1 cellular context compared by ENCODE assay signal in the genomic region with DNA sequence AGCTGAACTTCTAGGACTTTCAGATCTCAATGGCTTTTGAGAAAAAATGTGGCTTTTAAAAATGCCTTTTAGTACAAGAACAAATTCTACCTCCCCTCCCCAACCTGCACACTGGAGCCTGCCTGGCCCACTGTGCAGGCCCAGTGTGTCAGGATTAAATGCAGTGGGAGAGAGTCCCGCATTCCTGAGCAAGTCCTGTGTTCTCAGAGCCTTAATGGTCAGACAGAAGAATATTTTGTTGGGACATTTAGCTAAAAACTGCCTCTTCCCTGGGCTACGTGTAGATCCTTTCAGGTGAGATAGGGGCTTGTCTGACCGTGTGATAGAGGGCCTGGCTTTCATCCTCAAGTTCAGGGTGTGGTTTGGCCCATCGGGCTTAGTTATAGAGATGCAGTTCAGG.
TF ChIP-seq lines count a peak whose summit lies in the region.

No MANE protein-coding gene starts in this region.

TF ChIP-seq in WTC11, 78 proteins besides CTCF, POLR2A, EP300 and RAD21 (continued from another document):
- TF ChIP-seq, protein P1, sequence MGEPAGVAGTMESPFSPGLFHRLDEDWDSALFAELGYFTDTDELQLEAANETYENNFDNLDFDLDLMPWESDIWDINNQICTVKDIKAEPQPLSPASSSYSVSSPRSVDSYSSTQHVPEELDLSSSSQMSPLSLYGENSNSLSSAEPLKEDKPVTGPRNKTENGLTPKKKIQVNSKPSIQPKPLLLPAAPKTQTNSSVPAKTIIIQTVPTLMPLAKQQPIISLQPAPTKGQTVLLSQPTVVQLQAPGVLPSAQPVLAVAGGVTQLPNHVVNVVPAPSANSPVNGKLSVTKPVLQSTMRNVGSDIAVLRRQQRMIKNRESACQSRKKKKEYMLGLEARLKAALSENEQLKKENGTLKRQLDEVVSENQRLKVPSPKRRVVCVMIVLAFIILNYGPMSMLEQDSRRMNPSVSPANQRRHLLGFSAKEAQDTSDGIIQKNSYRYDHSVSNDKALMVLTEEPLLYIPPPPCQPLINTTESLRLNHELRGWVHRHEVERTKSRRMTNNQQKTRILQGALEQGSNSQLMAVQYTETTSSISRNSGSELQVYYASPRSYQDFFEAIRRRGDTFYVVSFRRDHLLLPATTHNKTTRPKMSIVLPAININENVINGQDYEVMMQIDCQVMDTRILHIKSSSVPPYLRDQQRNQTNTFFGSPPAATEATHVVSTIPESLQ (CRISPR knock-in tag; IDR thresholded peaks at IDR 0.05), result no peak
- TF ChIP-seq, protein P2, sequence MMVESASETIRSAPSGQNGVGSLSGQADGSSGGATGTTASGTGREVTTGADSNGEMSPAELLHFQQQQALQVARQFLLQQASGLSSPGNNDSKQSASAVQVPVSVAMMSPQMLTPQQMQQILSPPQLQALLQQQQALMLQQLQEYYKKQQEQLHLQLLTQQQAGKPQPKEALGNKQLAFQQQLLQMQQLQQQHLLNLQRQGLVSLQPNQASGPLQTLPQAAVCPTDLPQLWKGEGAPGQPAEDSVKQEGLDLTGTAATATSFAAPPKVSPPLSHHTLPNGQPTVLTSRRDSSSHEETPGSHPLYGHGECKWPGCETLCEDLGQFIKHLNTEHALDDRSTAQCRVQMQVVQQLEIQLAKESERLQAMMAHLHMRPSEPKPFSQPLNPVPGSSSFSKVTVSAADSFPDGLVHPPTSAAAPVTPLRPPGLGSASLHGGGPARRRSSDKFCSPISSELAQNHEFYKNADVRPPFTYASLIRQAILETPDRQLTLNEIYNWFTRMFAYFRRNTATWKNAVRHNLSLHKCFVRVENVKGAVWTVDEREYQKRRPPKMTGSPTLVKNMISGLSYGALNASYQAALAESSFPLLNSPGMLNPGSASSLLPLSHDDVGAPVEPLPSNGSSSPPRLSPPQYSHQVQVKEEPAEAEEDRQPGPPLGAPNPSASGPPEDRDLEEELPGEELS (CRISPR knock-in tag; IDR thresholded peaks at IDR 0.05), result no peak
- TF ChIP-seq NFATC4 (CRISPR knock-in tag; IDR thresholded peaks at IDR 0.05), result no peak
- TF ChIP-seq, protein P3, sequence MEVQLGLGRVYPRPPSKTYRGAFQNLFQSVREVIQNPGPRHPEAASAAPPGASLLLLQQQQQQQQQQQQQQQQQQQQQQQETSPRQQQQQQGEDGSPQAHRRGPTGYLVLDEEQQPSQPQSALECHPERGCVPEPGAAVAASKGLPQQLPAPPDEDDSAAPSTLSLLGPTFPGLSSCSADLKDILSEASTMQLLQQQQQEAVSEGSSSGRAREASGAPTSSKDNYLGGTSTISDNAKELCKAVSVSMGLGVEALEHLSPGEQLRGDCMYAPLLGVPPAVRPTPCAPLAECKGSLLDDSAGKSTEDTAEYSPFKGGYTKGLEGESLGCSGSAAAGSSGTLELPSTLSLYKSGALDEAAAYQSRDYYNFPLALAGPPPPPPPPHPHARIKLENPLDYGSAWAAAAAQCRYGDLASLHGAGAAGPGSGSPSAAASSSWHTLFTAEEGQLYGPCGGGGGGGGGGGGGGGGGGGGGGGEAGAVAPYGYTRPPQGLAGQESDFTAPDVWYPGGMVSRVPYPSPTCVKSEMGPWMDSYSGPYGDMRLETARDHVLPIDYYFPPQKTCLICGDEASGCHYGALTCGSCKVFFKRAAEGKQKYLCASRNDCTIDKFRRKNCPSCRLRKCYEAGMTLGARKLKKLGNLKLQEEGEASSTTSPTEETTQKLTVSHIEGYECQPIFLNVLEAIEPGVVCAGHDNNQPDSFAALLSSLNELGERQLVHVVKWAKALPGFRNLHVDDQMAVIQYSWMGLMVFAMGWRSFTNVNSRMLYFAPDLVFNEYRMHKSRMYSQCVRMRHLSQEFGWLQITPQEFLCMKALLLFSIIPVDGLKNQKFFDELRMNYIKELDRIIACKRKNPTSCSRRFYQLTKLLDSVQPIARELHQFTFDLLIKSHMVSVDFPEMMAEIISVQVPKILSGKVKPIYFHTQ (CRISPR knock-in tag; IDR thresholded peaks at IDR 0.05), result no peak
- TF ChIP-seq, protein P4, sequence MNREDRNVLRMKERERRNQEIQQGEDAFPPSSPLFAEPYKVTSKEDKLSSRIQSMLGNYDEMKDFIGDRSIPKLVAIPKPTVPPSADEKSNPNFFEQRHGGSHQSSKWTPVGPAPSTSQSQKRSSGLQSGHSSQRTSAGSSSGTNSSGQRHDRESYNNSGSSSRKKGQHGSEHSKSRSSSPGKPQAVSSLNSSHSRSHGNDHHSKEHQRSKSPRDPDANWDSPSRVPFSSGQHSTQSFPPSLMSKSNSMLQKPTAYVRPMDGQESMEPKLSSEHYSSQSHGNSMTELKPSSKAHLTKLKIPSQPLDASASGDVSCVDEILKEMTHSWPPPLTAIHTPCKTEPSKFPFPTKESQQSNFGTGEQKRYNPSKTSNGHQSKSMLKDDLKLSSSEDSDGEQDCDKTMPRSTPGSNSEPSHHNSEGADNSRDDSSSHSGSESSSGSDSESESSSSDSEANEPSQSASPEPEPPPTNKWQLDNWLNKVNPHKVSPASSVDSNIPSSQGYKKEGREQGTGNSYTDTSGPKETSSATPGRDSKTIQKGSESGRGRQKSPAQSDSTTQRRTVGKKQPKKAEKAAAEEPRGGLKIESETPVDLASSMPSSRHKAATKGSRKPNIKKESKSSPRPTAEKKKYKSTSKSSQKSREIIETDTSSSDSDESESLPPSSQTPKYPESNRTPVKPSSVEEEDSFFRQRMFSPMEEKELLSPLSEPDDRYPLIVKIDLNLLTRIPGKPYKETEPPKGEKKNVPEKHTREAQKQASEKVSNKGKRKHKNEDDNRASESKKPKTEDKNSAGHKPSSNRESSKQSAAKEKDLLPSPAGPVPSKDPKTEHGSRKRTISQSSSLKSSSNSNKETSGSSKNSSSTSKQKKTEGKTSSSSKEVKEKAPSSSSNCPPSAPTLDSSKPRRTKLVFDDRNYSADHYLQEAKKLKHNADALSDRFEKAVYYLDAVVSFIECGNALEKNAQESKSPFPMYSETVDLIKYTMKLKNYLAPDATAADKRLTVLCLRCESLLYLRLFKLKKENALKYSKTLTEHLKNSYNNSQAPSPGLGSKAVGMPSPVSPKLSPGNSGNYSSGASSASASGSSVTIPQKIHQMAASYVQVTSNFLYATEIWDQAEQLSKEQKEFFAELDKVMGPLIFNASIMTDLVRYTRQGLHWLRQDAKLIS (CRISPR knock-in tag; IDR thresholded peaks at IDR 0.05; ENCODE audit: borderline replicate concordance), result no peak
- TF ChIP-seq ZNF396 (CRISPR knock-in tag; IDR thresholded peaks at IDR 0.05; ENCODE audit: borderline replicate concordance), result no peak
